ENCODE assay signal across 9 cellular contexts in the genomic region with DNA sequence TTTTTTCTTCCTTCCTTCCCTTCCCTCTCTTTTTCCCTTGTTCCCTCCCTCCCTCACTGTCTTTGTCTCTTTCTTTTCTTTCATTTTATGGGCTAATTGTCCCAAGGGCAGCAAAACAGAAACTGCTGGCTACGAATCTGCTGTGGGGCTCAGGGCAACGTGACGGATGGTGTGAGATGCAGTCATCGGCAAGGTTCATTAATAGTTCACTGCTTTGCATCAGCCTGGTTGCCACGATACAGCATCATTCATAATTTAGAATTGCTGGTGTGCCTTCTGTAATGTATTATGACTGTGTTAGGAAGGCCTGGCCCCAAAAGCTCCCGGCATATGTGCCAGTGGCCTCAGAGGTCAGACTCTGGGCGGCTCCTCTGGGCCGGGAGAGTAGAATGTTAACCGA.
DNase-seq lines count a peak whose midpoint lies in the region; TF ChIP-seq lines count a peak whose summit lies in the region.
"Had no signal": no experiment of that assay in that cellular context is flagged by ENCODE, and none has a peak within 500 bp of the region (broad histone marks: within the 10 kb centered on the region; RNA-seq: fewer than 3 reads in every experiment).

No MANE protein-coding gene starts in this region.

- in situ Hi-C loops in astrocyte of the cerebellum (cut with HindIII; ENCODE audit: low sequenced_read_pairs), result no loop called here

- H3K9me3 ChIP-seq in right atrium auricular region, result no peaks in the 10 kb centered on the region

- no peak overlapping the region for H3K4me3 ChIP-seq in astrocyte of the cerebellum (ENCODE audit: low read depth, low read length)
- H3K4me3 ChIP-seq in right atrium auricular region, result no peak overlapping the region

- no peaks in the 10 kb centered on the region for H3K27me3 ChIP-seq in right atrium auricular region

- peak; percentile 51 for DNase-seq in DMS 273 (lab: John Stamatoyannopoulos, UW; ENCODE audit: unreplicated experiment)
- no peak for DNase-seq in DMS 273 treated with DMSO at 0.1 percent for 48 hours (lab: John Stamatoyannopoulos, UW)
- DNase-seq in astrocyte of the cerebellum (ENCODE audit: low read depth), result peak; percentile 64
- peak; percentile 73 for DNase-seq in right atrium auricular region (ENCODE audit: low spot score)
- DNase-seq in stromal cell of bone marrow (ENCODE audit: low read depth), result peak; percentile 91
- no peak for DNase-seq in hippocampal formation (lab: John Stamatoyannopoulos, UW)
- no peak for DNase-seq in occipital lobe (lab: John Stamatoyannopoulos, UW)
- no peak for DNase-seq in activated CD4-positive, alpha-beta T cell treated with anti-CD3 and anti-CD28 coated beads for 4 hours

- H3K4me1 ChIP-seq in right atrium auricular region, result no peaks in the 10 kb centered on the region

- H3K27ac ChIP-seq in right atrium auricular region, result peak overlapping the region in 1 of 2 donors; percentile 21
- H3K27ac ChIP-seq: 22Rv1 had no signal

- H3K36me3 ChIP-seq in right atrium auricular region, result no peaks in the 10 kb centered on the region

- TF ChIP-seq CTCF in astrocyte of the cerebellum (IDR thresholded peaks at IDR 0.05; ENCODE audit: low read depth, low read length, missing control alignments), result no peak
- no peak for TF ChIP-seq CTCF in right atrium auricular region (IDR thresholded peaks at IDR 0.05)

Comparison
In these comparisons a context has a peak if more than half of its experiments do, and no peak if none do; other contexts are left out.
1. DNase-seq: peak in DMS 273 (single experiment), astrocyte of the cerebellum (single experiment), right atrium auricular region (single experiment) and stromal cell of bone marrow (single experiment); none in DMS 273 treated with DMSO at 0.1 percent for 48 hours (single experiment), hippocampal formation (0 of 2), occipital lobe (single experiment) and activated CD4-positive, alpha-beta T cell treated with anti-CD3 and anti-CD28 coated beads for 4 hours (0 of 2).